Comparison of ENCODE assay signal across 1 cellular context in genomic region chr6:133969285-133969946, GRCh38.
TF ChIP-seq lines count a peak whose summit lies in the region.

No MANE protein-coding gene starts in this region.

TF ChIP-seq in HEK293, 187 proteins besides CTCF, POLR2A, EP300 and RAD21 (continued from another document):
- TF ChIP-seq, protein P1, sequence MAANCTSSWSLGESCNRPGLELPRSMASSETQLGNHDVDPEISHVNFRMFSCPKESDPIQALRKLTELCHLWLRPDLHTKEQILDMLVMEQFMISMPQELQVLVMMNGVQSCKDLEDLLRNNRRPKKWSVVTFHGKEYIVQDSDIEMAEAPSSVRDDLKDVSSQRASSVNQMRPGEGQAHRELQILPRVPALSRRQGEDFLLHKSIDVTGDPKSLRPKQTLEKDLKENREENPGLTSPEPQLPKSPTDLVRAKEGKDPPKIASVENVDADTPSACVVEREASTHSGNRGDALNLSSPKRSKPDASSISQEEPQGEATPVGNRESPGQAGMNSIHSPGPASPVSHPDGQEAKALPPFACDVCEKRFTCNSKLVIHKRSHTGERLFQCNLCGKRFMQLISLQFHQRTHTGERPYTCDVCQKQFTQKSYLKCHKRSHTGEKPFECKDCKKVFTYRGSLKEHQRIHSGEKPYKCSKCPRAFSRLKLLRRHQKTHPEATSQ (tag by site-specific recombination; IDR thresholded peaks at IDR 0.05): no peak
- TF ChIP-seq PRDM6 (tag by site-specific recombination; IDR thresholded peaks at IDR 0.05): peak; percentile 66
